Comparison of ENCODE assay signal across 1 cellular context in the genomic region with DNA sequence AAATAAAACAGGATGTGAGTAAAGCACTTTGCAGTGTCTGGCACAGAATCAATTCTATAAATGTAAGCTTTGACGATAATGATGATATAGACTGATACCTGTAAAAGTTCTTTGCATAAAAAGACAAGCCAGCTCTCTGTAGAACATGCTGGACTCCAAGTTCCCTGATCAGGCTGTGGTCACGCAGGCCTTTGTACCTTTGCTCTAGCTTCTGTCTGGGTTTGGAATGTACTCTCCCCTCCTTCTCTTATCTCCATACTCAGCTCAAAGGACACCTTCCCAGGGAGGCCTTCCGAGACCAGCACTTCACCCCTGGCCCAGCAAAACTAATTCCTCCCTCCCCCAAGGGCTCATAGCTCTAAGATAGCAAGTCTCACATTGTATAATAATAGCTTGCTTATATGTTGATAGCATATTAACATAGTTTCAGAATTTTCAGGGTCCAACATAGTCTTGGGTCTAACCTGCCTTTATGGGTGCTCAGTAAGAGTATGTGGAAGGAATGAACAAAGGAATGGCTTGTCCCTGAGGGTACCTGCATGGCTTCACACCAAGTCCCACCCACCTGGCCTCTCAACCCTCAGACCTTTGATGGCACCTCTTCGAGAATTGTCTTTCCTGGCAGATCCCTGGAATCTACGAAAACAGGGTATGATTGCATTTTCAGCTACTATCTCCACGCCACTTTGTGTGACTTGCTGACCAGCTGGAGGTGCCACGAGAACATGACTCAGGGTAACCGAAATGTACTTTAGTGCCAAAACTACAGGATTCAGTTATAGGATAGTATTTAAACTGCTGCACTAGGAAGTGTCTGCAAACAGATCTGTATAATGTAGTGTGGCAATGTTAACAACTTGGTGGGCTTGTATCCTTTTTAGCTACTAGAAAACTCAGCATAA.
A peak's percentile ranks its signal among the peaks of the same experiment; 100 is the strongest.
TF ChIP-seq lines count a peak whose summit lies in the region.

No MANE protein-coding gene starts in this region.

TF ChIP-seq in HepG2, 621 proteins besides CTCF, POLR2A, EP300 and RAD21 (continued from another document and continues in another):
- TF ChIP-seq THAP7 (CRISPR knock-in tag; IDR thresholded peaks at IDR 0.05) (no peak), MEF2D (CRISPR knock-in tag; IDR thresholded peaks at IDR 0.05) (peak; percentile 62), ZNF484 (CRISPR knock-in tag; IDR thresholded peaks at IDR 0.05; ENCODE audit: borderline replicate concordance, low read depth) (no peak), HNRNPK (IDR thresholded peaks at IDR 0.05; ENCODE audit: low read depth, low read length, poor library complexity, severe bottlenecking) (no peak), ZNF260 (CRISPR knock-in tag; IDR thresholded peaks at IDR 0.05; ENCODE audit: borderline replicate concordance, low read depth) (no peak), SRY (CRISPR knock-in tag; IDR thresholded peaks at IDR 0.05) (no peak), SMARCE1 (IDR thresholded peaks at IDR 0.05; ENCODE audit: borderline replicate concordance) (no peak), ZNF205 (CRISPR knock-in tag; IDR thresholded peaks at IDR 0.05) (peak; percentile 85), ZMYM3 (CRISPR knock-in tag; IDR thresholded peaks at IDR 0.05) (peak; percentile 87), ZNF619 (CRISPR knock-in tag; IDR thresholded peaks at IDR 0.05) (no peak), MEIS2 (CRISPR knock-in tag; IDR thresholded peaks at IDR 0.05) (peak; percentile 71), DRAP1 (CRISPR knock-in tag; IDR thresholded peaks at IDR 0.05) (peak; percentile 51; the same call in 1 of the 2 replicates), ZC3H4 (CRISPR knock-in tag; IDR thresholded peaks at IDR 0.05; ENCODE audit: borderline replicate concordance) (no peak), AGO1 (IDR thresholded peaks at IDR 0.05; ENCODE audit: low read depth, low read length, poor library complexity, severe bottlenecking) (no peak), ZNF17 (CRISPR knock-in tag; IDR thresholded peaks at IDR 0.05) (no peak), ZNF562 (CRISPR knock-in tag; IDR thresholded peaks at IDR 0.05; ENCODE audit: borderline replicate concordance) (no peak), SSRP1 (CRISPR knock-in tag; IDR thresholded peaks at IDR 0.05) (no peak; the same call in 1 of the 2 replicates), YY1 (IDR thresholded peaks at IDR 0.05; ENCODE audit: insufficient read depth, insufficient replicate concordance, low read depth, low read length) (no peak), ZNF383 (CRISPR knock-in tag; IDR thresholded peaks at IDR 0.05; ENCODE audit: borderline replicate concordance) (no peak), SAFB2 (CRISPR knock-in tag; IDR thresholded peaks at IDR 0.05; ENCODE audit: borderline replicate concordance, low read depth) (peak; percentile 77; the same call in 1 of the 2 replicates), ZNF160 (CRISPR knock-in tag; IDR thresholded peaks at IDR 0.05) (no peak), SMYD3 (CRISPR knock-in tag; IDR thresholded peaks at IDR 0.05) (no peak), ZBTB43 (CRISPR knock-in tag; conservative IDR thresholded peaks at IDR 0.05) (peak; percentile 52; the same call in 1 of the 2 replicates), HMGA1 (CRISPR knock-in tag; conservative IDR thresholded peaks at IDR 0.05) (no peak), ARNT (IDR thresholded peaks at IDR 0.05) (no peak), SCMH1 (CRISPR knock-in tag; IDR thresholded peaks at IDR 0.05; ENCODE audit: borderline replicate concordance) (no peak), YEATS2 (CRISPR knock-in tag; IDR thresholded peaks at IDR 0.05; ENCODE audit: borderline replicate concordance) (peak; percentile 41; the same call in 1 of the 2 replicates), ZNF331 (CRISPR knock-in tag; IDR thresholded peaks at IDR 0.05) (peak; percentile 79), ZNF577 (CRISPR knock-in tag; IDR thresholded peaks at IDR 0.05; ENCODE audit: borderline replicate concordance, low read depth) (no peak), SUZ12 (IDR thresholded peaks at IDR 0.05; ENCODE audit: low read depth, low read length) (no peak), ZNF570 (CRISPR knock-in tag; IDR thresholded peaks at IDR 0.05; ENCODE audit: borderline replicate concordance) (no peak), MED1 (CRISPR knock-in tag; IDR thresholded peaks at IDR 0.05) (peak; percentile 98), TSC22D2 (CRISPR knock-in tag; IDR thresholded peaks at IDR 0.05; ENCODE audit: borderline replicate concordance) (no peak), ZFP41 (CRISPR knock-in tag; IDR thresholded peaks at IDR 0.05; ENCODE audit: borderline replicate concordance) (no peak)
- TF ChIP-seq, protein P1, sequence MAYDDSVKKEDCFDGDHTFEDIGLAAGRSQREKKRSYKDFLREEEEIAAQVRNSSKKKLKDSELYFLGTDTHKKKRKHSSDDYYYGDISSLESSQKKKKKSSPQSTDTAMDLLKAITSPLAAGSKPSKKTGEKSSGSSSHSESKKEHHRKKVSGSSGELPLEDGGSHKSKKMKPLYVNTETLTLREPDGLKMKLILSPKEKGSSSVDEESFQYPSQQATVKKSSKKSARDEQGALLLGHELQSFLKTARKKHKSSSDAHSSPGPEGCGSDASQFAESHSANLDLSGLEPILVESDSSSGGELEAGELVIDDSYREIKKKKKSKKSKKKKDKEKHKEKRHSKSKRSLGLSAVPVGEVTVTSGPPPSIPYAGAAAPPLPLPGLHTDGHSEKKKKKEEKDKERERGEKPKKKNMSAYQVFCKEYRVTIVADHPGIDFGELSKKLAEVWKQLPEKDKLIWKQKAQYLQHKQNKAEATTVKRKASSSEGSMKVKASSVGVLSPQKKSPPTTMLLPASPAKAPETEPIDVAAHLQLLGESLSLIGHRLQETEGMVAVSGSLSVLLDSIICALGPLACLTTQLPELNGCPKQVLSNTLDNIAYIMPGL (CRISPR knock-in tag; IDR thresholded peaks at IDR 0.05; ENCODE audit: borderline replicate concordance in 1 of 2, low read depth in 1 of 2): peak in 1 of 2 experiments; percentile 34; a peak in 3 of 4 replicates
- TF ChIP-seq, protein P2, sequence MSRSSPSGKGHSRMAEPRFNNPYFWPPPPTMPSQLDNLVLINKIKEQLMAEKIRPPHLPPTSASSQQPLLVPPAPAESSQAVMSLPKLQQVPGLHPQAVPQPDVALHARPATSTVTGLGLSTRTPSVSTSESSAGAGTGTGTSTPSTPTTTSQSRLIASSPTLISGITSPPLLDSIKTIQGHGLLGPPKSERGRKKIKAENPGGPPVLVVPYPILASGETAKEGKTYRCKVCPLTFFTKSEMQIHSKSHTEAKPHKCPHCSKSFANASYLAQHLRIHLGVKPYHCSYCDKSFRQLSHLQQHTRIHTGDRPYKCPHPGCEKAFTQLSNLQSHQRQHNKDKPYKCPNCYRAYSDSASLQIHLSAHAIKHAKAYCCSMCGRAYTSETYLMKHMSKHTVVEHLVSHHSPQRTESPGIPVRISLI (CRISPR knock-in tag; IDR thresholded peaks at IDR 0.05; ENCODE audit: borderline replicate concordance): peak; percentile 78; the same call in 1 of the 2 replicates
- TF ChIP-seq, protein P3, sequence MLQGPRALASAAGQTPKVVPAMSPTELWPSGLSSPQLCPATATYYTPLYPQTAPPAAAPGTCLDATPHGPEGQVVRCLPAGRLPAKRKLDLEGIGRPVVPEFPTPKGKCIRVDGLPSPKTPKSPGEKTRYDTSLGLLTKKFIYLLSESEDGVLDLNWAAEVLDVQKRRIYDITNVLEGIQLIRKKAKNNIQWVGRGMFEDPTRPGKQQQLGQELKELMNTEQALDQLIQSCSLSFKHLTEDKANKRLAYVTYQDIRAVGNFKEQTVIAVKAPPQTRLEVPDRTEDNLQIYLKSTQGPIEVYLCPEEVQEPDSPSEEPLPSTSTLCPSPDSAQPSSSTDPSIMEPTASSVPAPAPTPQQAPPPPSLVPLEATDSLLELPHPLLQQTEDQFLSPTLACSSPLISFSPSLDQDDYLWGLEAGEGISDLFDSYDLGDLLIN (CRISPR knock-in tag; IDR thresholded peaks at IDR 0.05; ENCODE audit: borderline replicate concordance): no peak
- TF ChIP-seq, protein P4, sequence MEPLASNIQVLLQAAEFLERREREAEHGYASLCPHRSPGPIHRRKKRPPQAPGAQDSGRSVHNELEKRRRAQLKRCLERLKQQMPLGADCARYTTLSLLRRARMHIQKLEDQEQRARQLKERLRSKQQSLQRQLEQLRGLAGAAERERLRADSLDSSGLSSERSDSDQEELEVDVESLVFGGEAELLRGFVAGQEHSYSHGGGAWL (CRISPR knock-in tag; IDR thresholded peaks at IDR 0.05): no peak
- TF ChIP-seq, protein P5, sequence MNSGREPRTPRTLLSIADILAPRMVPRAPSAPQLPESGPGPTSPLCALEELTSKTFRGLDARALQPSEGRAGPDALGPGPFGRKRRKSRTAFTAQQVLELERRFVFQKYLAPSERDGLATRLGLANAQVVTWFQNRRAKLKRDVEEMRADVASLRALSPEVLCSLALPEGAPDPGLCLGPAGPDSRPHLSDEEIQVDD (CRISPR knock-in tag; IDR thresholded peaks at IDR 0.05; ENCODE audit: borderline replicate concordance): no peak
- TF ChIP-seq, protein P6, sequence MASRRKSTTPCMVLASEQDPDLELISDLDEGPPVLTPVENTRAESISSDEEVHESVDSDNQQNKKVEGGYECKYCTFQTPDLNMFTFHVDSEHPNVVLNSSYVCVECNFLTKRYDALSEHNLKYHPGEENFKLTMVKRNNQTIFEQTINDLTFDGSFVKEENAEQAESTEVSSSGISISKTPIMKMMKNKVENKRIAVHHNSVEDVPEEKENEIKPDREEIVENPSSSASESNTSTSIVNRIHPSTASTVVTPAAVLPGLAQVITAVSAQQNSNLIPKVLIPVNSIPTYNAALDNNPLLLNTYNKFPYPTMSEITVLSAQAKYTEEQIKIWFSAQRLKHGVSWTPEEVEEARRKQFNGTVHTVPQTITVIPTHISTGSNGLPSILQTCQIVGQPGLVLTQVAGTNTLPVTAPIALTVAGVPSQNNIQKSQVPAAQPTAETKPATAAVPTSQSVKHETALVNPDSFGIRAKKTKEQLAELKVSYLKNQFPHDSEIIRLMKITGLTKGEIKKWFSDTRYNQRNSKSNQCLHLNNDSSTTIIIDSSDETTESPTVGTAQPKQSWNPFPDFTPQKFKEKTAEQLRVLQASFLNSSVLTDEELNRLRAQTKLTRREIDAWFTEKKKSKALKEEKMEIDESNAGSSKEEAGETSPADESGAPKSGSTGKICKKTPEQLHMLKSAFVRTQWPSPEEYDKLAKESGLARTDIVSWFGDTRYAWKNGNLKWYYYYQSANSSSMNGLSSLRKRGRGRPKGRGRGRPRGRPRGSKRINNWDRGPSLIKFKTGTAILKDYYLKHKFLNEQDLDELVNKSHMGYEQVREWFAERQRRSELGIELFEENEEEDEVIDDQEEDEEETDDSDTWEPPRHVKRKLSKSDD (CRISPR knock-in tag; IDR thresholded peaks at IDR 0.05; ENCODE audit: low read depth): peak; percentile 66
- TF ChIP-seq, protein P7, sequence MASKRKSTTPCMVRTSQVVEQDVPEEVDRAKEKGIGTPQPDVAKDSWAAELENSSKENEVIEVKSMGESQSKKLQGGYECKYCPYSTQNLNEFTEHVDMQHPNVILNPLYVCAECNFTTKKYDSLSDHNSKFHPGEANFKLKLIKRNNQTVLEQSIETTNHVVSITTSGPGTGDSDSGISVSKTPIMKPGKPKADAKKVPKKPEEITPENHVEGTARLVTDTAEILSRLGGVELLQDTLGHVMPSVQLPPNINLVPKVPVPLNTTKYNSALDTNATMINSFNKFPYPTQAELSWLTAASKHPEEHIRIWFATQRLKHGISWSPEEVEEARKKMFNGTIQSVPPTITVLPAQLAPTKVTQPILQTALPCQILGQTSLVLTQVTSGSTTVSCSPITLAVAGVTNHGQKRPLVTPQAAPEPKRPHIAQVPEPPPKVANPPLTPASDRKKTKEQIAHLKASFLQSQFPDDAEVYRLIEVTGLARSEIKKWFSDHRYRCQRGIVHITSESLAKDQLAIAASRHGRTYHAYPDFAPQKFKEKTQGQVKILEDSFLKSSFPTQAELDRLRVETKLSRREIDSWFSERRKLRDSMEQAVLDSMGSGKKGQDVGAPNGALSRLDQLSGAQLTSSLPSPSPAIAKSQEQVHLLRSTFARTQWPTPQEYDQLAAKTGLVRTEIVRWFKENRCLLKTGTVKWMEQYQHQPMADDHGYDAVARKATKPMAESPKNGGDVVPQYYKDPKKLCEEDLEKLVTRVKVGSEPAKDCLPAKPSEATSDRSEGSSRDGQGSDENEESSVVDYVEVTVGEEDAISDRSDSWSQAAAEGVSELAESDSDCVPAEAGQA (IDR thresholded peaks at IDR 0.05; ENCODE audit: low read depth): no peak
- TF ChIP-seq, protein P7 (CRISPR knock-in tag; IDR thresholded peaks at IDR 0.05; ENCODE audit: borderline replicate concordance): no peak; the same call in 1 of the 2 replicates
